8 cellular contexts compared by ENCODE assay signal in the genomic region with DNA sequence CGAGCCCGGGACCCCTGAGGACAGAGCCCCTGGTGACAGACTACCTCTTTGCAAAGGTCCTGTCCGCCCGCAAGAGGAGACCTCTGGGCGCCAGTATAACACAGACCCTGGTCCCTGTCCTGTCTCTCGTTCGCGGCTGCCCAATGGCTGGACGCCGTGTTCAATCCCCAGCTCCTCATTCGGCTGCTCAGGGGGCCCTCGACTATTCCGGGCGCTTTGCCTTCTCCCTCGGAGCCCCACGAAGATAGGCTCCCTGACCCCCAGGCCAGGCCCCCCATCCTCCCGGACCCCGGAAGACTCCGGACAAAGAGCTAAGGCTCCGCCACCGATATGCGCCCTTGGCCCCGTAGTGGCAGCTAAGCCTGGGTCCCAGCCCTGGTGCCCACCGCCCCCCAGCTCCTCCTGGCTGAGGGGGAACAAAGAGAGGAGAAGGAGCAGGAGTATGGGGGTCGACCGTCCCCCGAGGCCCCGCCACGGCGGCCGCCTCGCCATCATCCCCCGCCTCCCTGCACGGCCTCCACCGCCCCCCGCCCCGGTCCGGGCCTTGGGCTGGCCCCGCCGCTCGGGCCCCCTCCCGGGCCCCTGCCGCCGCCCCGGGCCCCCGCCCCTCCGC. TPM values are rescaled to one million over a fixed set of nuclear protein-coding genes. Genes with fewer than 3 reads are reported as not detected.
DNase-seq lines count a peak whose midpoint lies in the region; ATAC-seq and TF ChIP-seq lines count a peak whose summit lies in the region.

No MANE protein-coding gene starts in this region.

- peaks cover 8% of the 10 kb centered on the region for H3K27me3 Mint-ChIP-seq in activated T-helper 2 cell treated with anti-CD3 and anti-CD28 coated beads, Interferon-gamma antibody, Interleukin-2, Interleukin-4, amounts not matched to agents 10 μg/mL and 5 μg/mL and 100 μg/mL, durations not matched to agents 14 hours and 24 hours and 36 hours (ENCODE audit: low read depth)

- DNase-seq in cardiac muscle cell (ENCODE audit: low read depth in 1 of 2, low spot score in 1 of 2) (peak in 1 of 2 donors; percentile 30), left ventricle myocardium superior (no peak), iPS-NIHi7 (ENCODE audit: extremely low spot score) (peak; percentile 25), upper lobe of left lung (no peak), foreskin melanocyte (no peak), UCSD-AML1 (lab: John Stamatoyannopoulos, UW; ENCODE audit: unreplicated experiment) (no peak)
- no peak for DNase-seq in activated T-helper 2 cell treated with anti-CD3 and anti-CD28 coated beads, Interferon-gamma antibody, Interleukin-2, Interleukin-4, amounts not matched to agents 10 μg/mL and 5 μg/mL and 100 μg/mL, durations not matched to agents 14 hours and 24 hours and 36 hours (ENCODE audit: low spot score)

- intact Hi-C loops in left ventricle myocardium superior (cut with micrococcal nuclease): no loop called here
- intact Hi-C loops in activated T-helper 2 cell treated with anti-CD3 and anti-CD28 coated beads, Interferon-gamma antibody, Interleukin-2, Interleukin-4, amounts not matched to agents 10 μg/mL and 5 μg/mL and 100 μg/mL, durations not matched to agents 14 hours and 24 hours and 36 hours (cut with micrococcal nuclease): loop anchor here (2.0 to 5.0 kb wide), 2 partner anchors 189 to 255 kb away; partner anchors contain the start of gene ARIH2

- H3K4me3 ChIP-seq in cardiac muscle cell (peak overlapping the region; percentile 49), upper lobe of left lung (peak overlapping the region in 3 of 4 donors; percentile 41 to 55 (median 54))

- H3K36me3 ChIP-seq in cardiac muscle cell: no peaks in the 10 kb centered on the region
- no peaks in the 10 kb centered on the region for H3K36me3 ChIP-seq in upper lobe of left lung

- 5% methylated on average over 25 of the region's 47 CpGs; no CpG with 5 or more reads in 1 of the 2 donors for WGBS in upper lobe of left lung, 2 donors

- no peak for TF ChIP-seq POLR2A in upper lobe of left lung (IDR thresholded peaks at IDR 0.05)

- H3K4me3 Mint-ChIP-seq in activated T-helper 2 cell treated with anti-CD3 and anti-CD28 coated beads, Interferon-gamma antibody, Interleukin-2, Interleukin-4, amounts not matched to agents 10 μg/mL and 5 μg/mL and 100 μg/mL, durations not matched to agents 14 hours and 24 hours and 36 hours (ENCODE audit: low read depth): peak overlapping the region; percentile 46

- H3K4me1 ChIP-seq in cardiac muscle cell (ENCODE audit: low read depth) (no peaks in the 10 kb centered on the region), upper lobe of left lung (peaks cover 20 to 37% (median 29%) of the 10 kb centered on the region in 4 donors)

- ATAC-seq in left ventricle myocardium superior (no peak), upper lobe of left lung (ENCODE audit: low FRiP score in 2 of 2) (no peak), HG03457 (IDR thresholded peaks at IDR 0.05; ENCODE audit: unreplicated experiment) (no peak)

- peaks cover 8% of the 10 kb centered on the region for H3K36me3 Mint-ChIP-seq in activated T-helper 2 cell treated with anti-CD3 and anti-CD28 coated beads, Interferon-gamma antibody, Interleukin-2, Interleukin-4, amounts not matched to agents 10 μg/mL and 5 μg/mL and 100 μg/mL, durations not matched to agents 14 hours and 24 hours and 36 hours (ENCODE audit: low read depth)

- no peak overlapping the region for H3K27ac ChIP-seq in cardiac muscle cell
- peak overlapping the region in 1 of 4 donors; percentile 58 for H3K27ac ChIP-seq in upper lobe of left lung

- H3K9me3 Mint-ChIP-seq in activated T-helper 2 cell treated with anti-CD3 and anti-CD28 coated beads, Interferon-gamma antibody, Interleukin-2, Interleukin-4, amounts not matched to agents 10 μg/mL and 5 μg/mL and 100 μg/mL, durations not matched to agents 14 hours and 24 hours and 36 hours: no peaks in the 10 kb centered on the region

- TF ChIP-seq CTCF in cardiac muscle cell (IDR thresholded peaks at IDR 0.05; ENCODE audit: low read depth, low read length): no peak
- no peak for TF ChIP-seq CTCF in upper lobe of left lung (IDR thresholded peaks at IDR 0.05)

- no peak overlapping the region for H3K27ac Mint-ChIP-seq in activated T-helper 2 cell treated with anti-CD3 and anti-CD28 coated beads, Interferon-gamma antibody, Interleukin-2, Interleukin-4, amounts not matched to agents 10 μg/mL and 5 μg/mL and 100 μg/mL, durations not matched to agents 14 hours and 24 hours and 36 hours

- H3K27me3 ChIP-seq in cardiac muscle cell (no peaks in the 10 kb centered on the region), upper lobe of left lung (peaks cover 0 to 33% (median 8%) of the 10 kb centered on the region in 4 donors)

- H3K9me3 ChIP-seq in cardiac muscle cell (ENCODE audit: low read depth) (no peaks in the 10 kb centered on the region), upper lobe of left lung (no peaks in the 10 kb centered on the region)

- H3K4me1 Mint-ChIP-seq in activated T-helper 2 cell treated with anti-CD3 and anti-CD28 coated beads, Interferon-gamma antibody, Interleukin-2, Interleukin-4, amounts not matched to agents 10 μg/mL and 5 μg/mL and 100 μg/mL, durations not matched to agents 14 hours and 24 hours and 36 hours (ENCODE audit: low read depth): peaks cover 10% of the 10 kb centered on the region

- no peak for TF ChIP-seq EP300 in upper lobe of left lung (IDR thresholded peaks at IDR 0.05)

RNA-seq across cellular contexts. Expression of gene CELSR3, which starts 0.4 kb away (rescaled TPM):
- total RNA-seq in cardiac muscle cell (5.4 and 5.9 TPM in 2 replicates), left ventricle myocardium superior (0.35 TPM), upper lobe of left lung (10 to 100 TPM in 1 of 6 donors, 1 to 10 TPM in 4, under 1 TPM in 1; 0.76 to 10.5 (median 1.5) TPM)
- polyA plus RNA-seq in cardiac muscle cell: 3.1 and 3.4 TPM in 2 replicates
- total RNA-seq in activated T-helper 2 cell treated with anti-CD3 and anti-CD28 coated beads, Interferon-gamma antibody, Interleukin-2, Interleukin-4, amounts not matched to agents 10 μg/mL and 5 μg/mL and 100 μg/mL, durations not matched to agents 14 hours and 24 hours and 36 hours: 16.0 and 16.5 TPM in 2 replicates

RNA-seq across cellular contexts. Expression of gene NCKIPSD, which starts 23.5 kb away (rescaled TPM):
- total RNA-seq in cardiac muscle cell: 68.7 and 73.4 TPM in 2 replicates
- polyA plus RNA-seq in cardiac muscle cell: 49.6 and 51.7 TPM in 2 replicates
- 13.6 TPM for total RNA-seq in left ventricle myocardium superior
- 49.8 and 51.4 TPM in 2 replicates for total RNA-seq in activated T-helper 2 cell treated with anti-CD3 and anti-CD28 coated beads, Interferon-gamma antibody, Interleukin-2, Interleukin-4, amounts not matched to agents 10 μg/mL and 5 μg/mL and 100 μg/mL, durations not matched to agents 14 hours and 24 hours and 36 hours
- total RNA-seq in upper lobe of left lung: 10 to 100 TPM; 17.8 to 55.5 (median 21.8) TPM

RNA-seq across cellular contexts. Expression of gene SLC26A6, which starts 27.0 kb away (rescaled TPM):
- total RNA-seq in cardiac muscle cell (55.8 and 87.4 TPM in 2 replicates), left ventricle myocardium superior (12.3 TPM), upper lobe of left lung (10 to 100 TPM; 10.5 to 66.0 (median 20.4) TPM)
- polyA plus RNA-seq in cardiac muscle cell: 52.0 and 68.1 TPM in 2 replicates
- total RNA-seq in activated T-helper 2 cell treated with anti-CD3 and anti-CD28 coated beads, Interferon-gamma antibody, Interleukin-2, Interleukin-4, amounts not matched to agents 10 μg/mL and 5 μg/mL and 100 μg/mL, durations not matched to agents 14 hours and 24 hours and 36 hours: 85.1 and 89.6 TPM in 2 replicates

RNA-seq across cellular contexts. Expression of gene TMEM89, which starts 40.7 kb away (rescaled TPM):
- total RNA-seq in cardiac muscle cell (not detected in 2 replicates), left ventricle myocardium superior (not detected), upper lobe of left lung (under 1 TPM in 1 of 6 donors, not detected in 5; 0.67 TPM)
- polyA plus RNA-seq in cardiac muscle cell: 0.59 TPM in 1 of 2 replicates, not detected in the other
- 0.80 and 0.87 TPM in 2 replicates for total RNA-seq in activated T-helper 2 cell treated with anti-CD3 and anti-CD28 coated beads, Interferon-gamma antibody, Interleukin-2, Interleukin-4, amounts not matched to agents 10 μg/mL and 5 μg/mL and 100 μg/mL, durations not matched to agents 14 hours and 24 hours and 36 hours

RNA-seq across cellular contexts. Expression of gene UQCRC1, which starts 52.8 kb away (rescaled TPM):
- total RNA-seq in cardiac muscle cell: 620 and 675 TPM in 2 replicates
- polyA plus RNA-seq in cardiac muscle cell: 735 and 870 TPM in 2 replicates
- total RNA-seq in left ventricle myocardium superior: 1,236 TPM
- total RNA-seq in activated T-helper 2 cell treated with anti-CD3 and anti-CD28 coated beads, Interferon-gamma antibody, Interleukin-2, Interleukin-4, amounts not matched to agents 10 μg/mL and 5 μg/mL and 100 μg/mL, durations not matched to agents 14 hours and 24 hours and 36 hours: 248 and 273 TPM in 2 replicates
- 100 to 1,000 TPM; 119 to 239 (median 154) TPM for total RNA-seq in upper lobe of left lung
